Comparison of ENCODE assay signal across 12 cellular contexts in the genomic region with DNA sequence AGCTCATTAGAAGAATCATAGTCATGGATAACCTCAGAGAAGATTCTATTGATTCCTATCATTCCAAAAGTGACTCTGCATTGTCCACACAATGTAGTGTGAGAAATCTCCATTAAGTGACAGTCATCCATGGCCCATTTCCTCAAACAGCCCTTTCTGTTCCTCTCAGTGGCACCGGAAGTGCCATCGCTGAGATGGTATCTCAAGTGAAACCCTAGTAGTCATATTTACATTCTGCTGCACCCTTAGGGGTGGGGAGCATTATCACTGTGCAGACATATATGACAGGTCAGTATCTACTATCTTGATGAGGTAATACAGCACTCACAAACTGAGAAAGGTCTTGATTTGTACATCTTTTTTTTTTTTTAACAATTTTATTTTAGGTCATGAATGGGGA. TPM values are rescaled to one million over a fixed set of nuclear protein-coding genes. Genes with fewer than 3 reads are reported as not detected.
DNase-seq lines count a peak whose midpoint lies in the region; ATAC-seq and TF ChIP-seq lines count a peak whose summit lies in the region.
"Had no signal": no experiment of that assay in that cellular context is flagged by ENCODE, and none has a peak within 500 bp of the region (broad histone marks: within the 10 kb centered on the region; RNA-seq: fewer than 3 reads in every experiment).

No MANE protein-coding gene starts in this region.

- no peak overlapping the region for H3K27ac Mint-ChIP-seq in osteocyte (ENCODE audit: unreplicated experiment)
- H3K27ac Mint-ChIP-seq in activated CD4-positive, alpha-beta T cell treated with anti-CD3 and anti-CD28 coated beads for 36 hours: no peak overlapping the region
- H3K27ac Mint-ChIP-seq: CD4-positive, CD25-positive, alpha-beta regulatory T cell had no signal

- intact Hi-C loops in activated CD4-positive, alpha-beta T cell treated with anti-CD3 and anti-CD28 coated beads for 36 hours (cut with DNase I, micrococcal nuclease): no loop called here

- peak; percentile 59 for ATAC-seq in GM19035 (IDR thresholded peaks at IDR 0.05; ENCODE audit: unreplicated experiment)
- ATAC-seq in HG02759 (IDR thresholded peaks at IDR 0.05; ENCODE audit: unreplicated experiment): peak; percentile 55
- no peak for ATAC-seq in activated CD4-positive, alpha-beta T cell treated with anti-CD3 and anti-CD28 coated beads for 36 hours
- ATAC-seq in GM19351 (IDR thresholded peaks at IDR 0.05; ENCODE audit: unreplicated experiment): no peak

- CTCF ChIA-PET in activated CD4-positive, alpha-beta T cell treated with anti-CD3 and anti-CD28 coated beads for 36 hours (lab: Charles Lee): no interaction called here

- no peaks in the 10 kb centered on the region for H3K4me1 Mint-ChIP-seq in osteocyte (ENCODE audit: unreplicated experiment)
- H3K4me1 Mint-ChIP-seq in activated CD4-positive, alpha-beta T cell treated with anti-CD3 and anti-CD28 coated beads for 36 hours: no peaks in the 10 kb centered on the region
- H3K4me1 Mint-ChIP-seq: CD4-positive, CD25-positive, alpha-beta regulatory T cell had no signal

- H3K4me3 Mint-ChIP-seq in osteocyte (ENCODE audit: unreplicated experiment): no peak overlapping the region
- H3K4me3 Mint-ChIP-seq in activated CD4-positive, alpha-beta T cell treated with anti-CD3 and anti-CD28 coated beads for 36 hours: no peak overlapping the region
- H3K4me3 Mint-ChIP-seq: CD4-positive, CD25-positive, alpha-beta regulatory T cell; H9 had no signal

- no peaks in the 10 kb centered on the region for H3K36me3 Mint-ChIP-seq in osteocyte (ENCODE audit: unreplicated experiment)
- no peaks in the 10 kb centered on the region for H3K36me3 Mint-ChIP-seq in activated CD4-positive, alpha-beta T cell treated with anti-CD3 and anti-CD28 coated beads for 36 hours (ENCODE audit: low read depth)
- H3K36me3 Mint-ChIP-seq: CD4-positive, CD25-positive, alpha-beta regulatory T cell had no signal

- peaks cover 35% of the 10 kb centered on the region for H3K27me3 Mint-ChIP-seq in osteocyte (ENCODE audit: unreplicated experiment)
- peaks cover 2% of the 10 kb centered on the region for H3K27me3 Mint-ChIP-seq in activated CD4-positive, alpha-beta T cell treated with anti-CD3 and anti-CD28 coated beads for 36 hours

- POLR2A ChIA-PET in activated CD4-positive, alpha-beta T cell treated with anti-CD3 and anti-CD28 coated beads for 36 hours (lab: Charles Lee): no interaction called here

- TF ChIP-seq CTCF in osteocyte (IDR thresholded peaks at IDR 0.05): no peak

- no peaks in the 10 kb centered on the region for H3K9me3 Mint-ChIP-seq in osteocyte (ENCODE audit: unreplicated experiment)
- H3K9me3 Mint-ChIP-seq in activated CD4-positive, alpha-beta T cell treated with anti-CD3 and anti-CD28 coated beads for 36 hours (ENCODE audit: low read depth): no peaks in the 10 kb centered on the region
- H3K9me3 Mint-ChIP-seq: CD4-positive, CD25-positive, alpha-beta regulatory T cell; H9 had no signal

- peak; percentile 87 for DNase-seq in MV-4-11 (lab: John Stamatoyannopoulos, UW)
- peak; percentile 36 for DNase-seq in osteocyte (ENCODE audit: extremely low spot score, unreplicated experiment)
- DNase-seq in activated CD4-positive, alpha-beta T cell treated with anti-CD3 and anti-CD28 coated beads for 36 hours: no peak
- no peak for DNase-seq in NCI-H526 (lab: John Stamatoyannopoulos, UW)
- DNase-seq: activated CD4-positive, alpha-beta T cell treated with anti-CD3 and anti-CD28 coated beads, Interleukin-2, amount 50 U/mL, for 4 hours; H9; NCI-H2171; stimulated activated CD4-positive, alpha-beta T cell treated with anti-CD3 and anti-CD28 coated beads, Interleukin-12 subunit alpha, Interleukin-12 subunit beta, amount 100 ng/mL, for 4 hours had no signal

RNA-seq across cellular contexts. Expression of gene MIER3, which starts 55.4 kb away (rescaled TPM):
- total RNA-seq in osteocyte: 22.4 and 22.6 TPM in 2 replicates
- 10 to 100 TPM; 15.4 to 16.0 TPM for total RNA-seq in activated CD4-positive, alpha-beta T cell treated with anti-CD3 and anti-CD28 coated beads for 36 hours

Comparison
In these comparisons a context has a peak if more than half of its experiments do, and no peak if none do; other contexts are left out.
1. ATAC-seq: peak in GM19035 (single experiment) and HG02759 (single experiment); none in activated CD4-positive, alpha-beta T cell treated with anti-CD3 and anti-CD28 coated beads for 36 hours (single experiment) and GM19351 (single experiment).
2. DNase-seq: peak in MV-4-11 (single experiment) and osteocyte (single experiment); none in activated CD4-positive, alpha-beta T cell treated with anti-CD3 and anti-CD28 coated beads for 36 hours (single experiment) and NCI-H526 (0 of 2).